10 cellular contexts compared by ENCODE assay signal in genomic region chr3:48018841-48019240, GRCh38. TPM values are rescaled to one million over a fixed set of nuclear protein-coding genes. Genes with fewer than 3 reads are reported as not detected.
A peak's percentile ranks its signal among the peaks of the same experiment; 100 is the strongest.
DNase-seq lines count a peak whose midpoint lies in the region; ATAC-seq and TF ChIP-seq lines count a peak whose summit lies in the region.
"Had no signal": no experiment of that assay in that cellular context is flagged by ENCODE, and none has a peak within 500 bp of the region (broad histone marks: within the 10 kb centered on the region; RNA-seq: fewer than 3 reads in every experiment).

No MANE protein-coding gene starts in this region.

- H3K9me3 ChIP-seq in PC-3 (ENCODE audit: low read length), result no peaks in the 10 kb centered on the region
- no peaks in the 10 kb centered on the region for H3K9me3 ChIP-seq in trophoblast cell (ENCODE audit: insufficient read depth, low read depth, low read length)

- H3K79me1 ChIP-seq in trophoblast cell (ENCODE audit: low read length), result no peaks in the 10 kb centered on the region

- H3K9me2 ChIP-seq in PC-3 (replicated peaks; ENCODE audit: low read length), result no peaks in the 10 kb centered on the region

- peaks cover 22% of the 10 kb centered on the region for H4K20me1 ChIP-seq in PC-3 (ENCODE audit: low read length)

- H3K14ac ChIP-seq in trophoblast cell (ENCODE audit: low read length), result no peak overlapping the region

- H3K9me3 Mint-ChIP-seq in Calu3 (ENCODE audit: low read depth, unreplicated experiment) (no peaks in the 10 kb centered on the region), CD14-positive monocyte (no peaks in the 10 kb centered on the region)
- no peaks in the 10 kb centered on the region for H3K9me3 Mint-ChIP-seq in activated naive CD4-positive, alpha-beta T cell treated with anti-CD3 and anti-CD28 coated beads, Interleukin-2, amount 50 U/mL, for 72 hours
- H3K9me3 Mint-ChIP-seq: naive B cell had no signal

- CTCF ChIA-PET in Calu3 (lab: Charles Lee), result interaction anchor here (0.6 to 0.9 kb wide), 3 partner anchors 11 to 193 kb away, joined by 3 to 6 read pairs (median 3); no protein-coding TSS in a partner anchor
- CTCF ChIA-PET in PC-3 (lab: Charles Lee), result no interaction called here

- H3K9ac ChIP-seq in PC-3 (ENCODE audit: low read length), result no peak overlapping the region
- H3K9ac ChIP-seq in trophoblast cell (ENCODE audit: low read length), result no peak overlapping the region

- TF ChIP-seq CTCF in Calu3 (IDR thresholded peaks at IDR 0.05; ENCODE audit: unreplicated experiment), result no peak
- no peak for TF ChIP-seq CTCF in PC-3 (conservative IDR thresholded peaks at IDR 0.05; ENCODE audit: low read depth, low read length)
- no peak for TF ChIP-seq CTCF in CD14-positive monocyte (IDR thresholded peaks at IDR 0.05)

- H3K4me3 ChIP-seq in PC-3 (ENCODE audit: low read length) (no peak overlapping the region), trophoblast cell (ENCODE audit: low read depth, low read length) (no peak overlapping the region)

- no peak overlapping the region for H4K8ac ChIP-seq in trophoblast cell (ENCODE audit: low read depth, low read length)

- no peak overlapping the region for H3K4ac ChIP-seq in trophoblast cell (ENCODE audit: low read depth, low read length)

- DNase-seq in Calu3 (peak; percentile 40), PC-3 (peak; percentile 78), epithelial cell of prostate (ENCODE audit: low read depth, low spot score) (peak; percentile 81), trophoblast cell (peak; percentile 8 to 60), globus pallidus (ENCODE audit: low spot score) (no peak), cortex of kidney (lab: John Stamatoyannopoulos, UW) (no peak), CD14-positive monocyte (ENCODE audit: low spot score) (no peak)
- DNase-seq in activated naive CD4-positive, alpha-beta T cell treated with anti-CD3 and anti-CD28 coated beads, Interleukin-2, amount 50 U/mL, for 72 hours (ENCODE audit: low spot score in 2 of 2), result no peak
- DNase-seq: KG1, naive B cell had no signal

- POLR2A ChIA-PET in PC-3 (lab: Charles Lee; ENCODE audit: unreplicated experiment), result interaction anchor here (0.6 kb wide), 2 partner anchors 133 to 368 kb away, joined by 3 to 5 read pairs; no protein-coding TSS in a partner anchor

- H3K27ac Mint-ChIP-seq in Calu3 (ENCODE audit: unreplicated experiment) (no peak overlapping the region), CD14-positive monocyte (no peak overlapping the region)
- no peak overlapping the region for H3K27ac Mint-ChIP-seq in activated naive CD4-positive, alpha-beta T cell treated with anti-CD3 and anti-CD28 coated beads, Interleukin-2, amount 50 U/mL, for 72 hours

- H3K4me1 Mint-ChIP-seq in Calu3 (ENCODE audit: low read depth, unreplicated experiment) (peaks cover 58% of the 10 kb centered on the region), CD14-positive monocyte (peaks cover 15% of the 10 kb centered on the region)

- H3K4me3 Mint-ChIP-seq in Calu3 (ENCODE audit: low read depth, unreplicated experiment) (no peak overlapping the region), CD14-positive monocyte (no peak overlapping the region)

- peaks cover 9% of the 10 kb centered on the region for H3K36me3 Mint-ChIP-seq in Calu3 (ENCODE audit: insufficient read depth, unreplicated experiment)
- H3K36me3 Mint-ChIP-seq in CD14-positive monocyte, result peaks cover 6 to 21% of the 10 kb centered on the region in 2 donors
- H3K36me3 Mint-ChIP-seq in activated naive CD4-positive, alpha-beta T cell treated with anti-CD3 and anti-CD28 coated beads, Interleukin-2, amount 50 U/mL, for 72 hours, result no peaks in the 10 kb centered on the region
- H3K36me3 Mint-ChIP-seq: naive B cell had no signal

- H3K79me2 ChIP-seq in PC-3 (ENCODE audit: low read length), result peaks cover 93% of the 10 kb centered on the region
- peaks cover 1% of the 10 kb centered on the region for H3K79me2 ChIP-seq in trophoblast cell (ENCODE audit: control insufficient read depth, insufficient read depth, low read length, poor library complexity)

- H3K27me3 ChIP-seq in PC-3 (ENCODE audit: low read length) (no peaks in the 10 kb centered on the region), trophoblast cell (ENCODE audit: insufficient read depth, low read length) (no peaks in the 10 kb centered on the region)

- H3K27ac ChIP-seq in PC-3 (ENCODE audit: low read length) (peak overlapping the region; percentile 47), epithelial cell of prostate (peak overlapping the region; percentile 89), trophoblast cell (ENCODE audit: low read depth, low read length) (no peak overlapping the region)

- peak; percentile 61 for ATAC-seq in PC-3
- no peak for ATAC-seq in activated naive CD4-positive, alpha-beta T cell treated with anti-CD3 and anti-CD28 coated beads, Interleukin-2, amount 50 U/mL, for 72 hours

- no TSS peak for BruUV-seq in Calu3 (replicated peaks; lab: Mats Ljungman, UMichigan)
- no TSS peak for BruUV-seq in PC-3 (replicated peaks; lab: Mats Ljungman, UMichigan)

- H3K18ac ChIP-seq in trophoblast cell (ENCODE audit: low read length), result no peak overlapping the region

- no peak overlapping the region for H2BK12ac ChIP-seq in trophoblast cell (ENCODE audit: low read length)

- no peak overlapping the region for H4K12ac ChIP-seq in trophoblast cell (ENCODE audit: low read depth, low read length)

- H2AFZ ChIP-seq in PC-3 (ENCODE audit: low read length) (no peak overlapping the region), trophoblast cell (ENCODE audit: insufficient read depth, low read length, poor library complexity) (no peak overlapping the region)

- H2BK5ac ChIP-seq in trophoblast cell (ENCODE audit: low read depth, low read length, poor library complexity), result no peak overlapping the region

- H3K4me2 ChIP-seq in PC-3 (ENCODE audit: low read length) (peak overlapping the region; percentile 30; the same call in 1 of the 2 replicates), trophoblast cell (ENCODE audit: low read length) (no peak overlapping the region)

- no peaks in the 10 kb centered on the region for H3F3A ChIP-seq in PC-3 (ENCODE audit: low read length, unreplicated experiment)

- intact Hi-C loops in Calu3 (cut with micrococcal nuclease; ENCODE audit: unreplicated experiment), result loop anchor here (10.0 kb wide), 1 partner anchor 66 kb away; no protein-coding TSS in a partner anchor
- intact Hi-C loops in PC-3 (cut with micrococcal nuclease), result no loop called here
- intact Hi-C loops in CD14-positive monocyte (cut with micrococcal nuclease), result no loop called here

- H4K91ac ChIP-seq in trophoblast cell (ENCODE audit: low read depth, low read length), result no peak overlapping the region

- WGBS in trophoblast cell (ENCODE audit: extremely low coverage, insufficient coverage, insufficient read length), result no CpG with 5 or more reads among the region's 3 CpGs

- no peak overlapping the region for H2AK5ac ChIP-seq in trophoblast cell (ENCODE audit: low read length)

- H3K23ac ChIP-seq in trophoblast cell (ENCODE audit: low read length), result no peak overlapping the region

- H3K36me3 ChIP-seq in PC-3 (ENCODE audit: low read depth, low read length) (peaks cover 6% of the 10 kb centered on the region; the same call in 1 of the 2 replicates), trophoblast cell (ENCODE audit: control insufficient read depth in 1 of 2, insufficient read depth in 2 of 2, low read length in 2 of 2) (no peaks in the 10 kb centered on the region)

- H3K4me1 ChIP-seq in PC-3 (ENCODE audit: insufficient read depth, low read length) (peaks cover 24% of the 10 kb centered on the region), trophoblast cell (ENCODE audit: control insufficient read depth in 1 of 2, insufficient read depth in 2 of 2, low read length in 2 of 2) (no peaks in the 10 kb centered on the region)

- no peak overlapping the region for H2BK120ac ChIP-seq in trophoblast cell (ENCODE audit: insufficient read depth, low read length, poor library complexity)

- H3K27me3 Mint-ChIP-seq in Calu3 (ENCODE audit: unreplicated experiment) (no peaks in the 10 kb centered on the region), CD14-positive monocyte (ENCODE audit: low read depth in 3 of 3) (no peaks in the 10 kb centered on the region)
- H3K27me3 Mint-ChIP-seq: naive B cell had no signal

RNA-seq across cellular contexts. Expression of gene MAP4, which starts 2.6 kb away (rescaled TPM):
- total RNA-seq in Calu3 (2022), result 136 and 150 TPM in 2 replicates
- total RNA-seq in PC-3 (2014; rRNA removed), result 108 and 128 TPM in 2 replicates
- polyA plus RNA-seq in trophoblast cell (2013), result 144 and 149 TPM in 2 replicates
- polyA plus RNA-seq in CD14-positive monocyte, result 10 to 100 TPM in 1 of 2 donors, 1 to 10 TPM in 1; 6.2 to 18.4 TPM
- 100 to 1,000 TPM in 1 of 2 donors, 10 to 100 TPM in 1; 70.1 to 118 TPM for total RNA-seq in activated naive CD4-positive, alpha-beta T cell treated with anti-CD3 and anti-CD28 coated beads, Interleukin-2, amount 50 U/mL, for 72 hours

Comparison
In these comparisons a context has a peak if more than half of its experiments do, and no peak if none do; other contexts are left out.
1. DNase-seq: peak in Calu3 (single experiment), PC-3 (single experiment), epithelial cell of prostate (single experiment) and trophoblast cell (2 of 2); none in globus pallidus (single experiment), cortex of kidney (single experiment), CD14-positive monocyte (single experiment) and activated naive CD4-positive, alpha-beta T cell treated with anti-CD3 and anti-CD28 coated beads, Interleukin-2, amount 50 U/mL, for 72 hours (0 of 2).